In genomic region chr11:75814369-75814685, GRCh38 we compare ENCODE assay signal across 8 cellular contexts. TPM values are rescaled to one million over a fixed set of nuclear protein-coding genes. Genes with fewer than 3 reads are reported as not detected.
A peak's percentile ranks its signal among the peaks of the same experiment; 100 is the strongest.
DNase-seq lines count a peak whose midpoint lies in the region; ATAC-seq and TF ChIP-seq lines count a peak whose summit lies in the region.

No MANE protein-coding gene starts in this region.

- peak overlapping the region; percentile 63 for H3K4me3 ChIP-seq in WERI-Rb-1 (ENCODE audit: low read depth, low read length)
- peak overlapping the region; percentile 67 for H3K4me3 ChIP-seq in right cardiac atrium (ENCODE audit: low read length)
- H3K4me3 ChIP-seq in spleen, result peak overlapping the region; percentile 69 to 96 (median 94)

- WGBS in right cardiac atrium, result under 1% methylated on average over 13 of the region's 13 CpGs
- 0 to 1% (median 1%) methylated on average over 9 to 13 of the region's 13 CpGs for WGBS in spleen, 5 donors

- DNase-seq in WERI-Rb-1 (no peak), right cardiac atrium (no peak), spleen (no peak), hippocampal formation (lab: John Stamatoyannopoulos, UW) (no peak), NCI-H1694 treated with DMSO at 0.1 percent for 48 hours (lab: John Stamatoyannopoulos, UW) (no peak)

- H3K9me3 ChIP-seq in WERI-Rb-1 (ENCODE audit: severe bottlenecking) (no peaks in the 10 kb centered on the region), right cardiac atrium (ENCODE audit: control insufficient read depth, low read length) (no peaks in the 10 kb centered on the region), spleen (no peaks in the 10 kb centered on the region)

- H3K27me3 ChIP-seq in WERI-Rb-1 (ENCODE audit: insufficient read depth, low read depth, severe bottlenecking), result no peaks in the 10 kb centered on the region
- no peaks in the 10 kb centered on the region for H3K27me3 ChIP-seq in right cardiac atrium (ENCODE audit: control insufficient read depth, insufficient read depth)
- no peaks in the 10 kb centered on the region for H3K27me3 ChIP-seq in spleen (replicated peaks in 1 of 7)

- H3K4me1 ChIP-seq in right cardiac atrium (ENCODE audit: control insufficient read depth, insufficient read depth, low read length), result peaks cover 8% of the 10 kb centered on the region
- peaks cover 19 to 72% (median 53%) of the 10 kb centered on the region in 6 donors for H3K4me1 ChIP-seq in spleen

- H3K27ac ChIP-seq in C4-2B, result peak overlapping the region; percentile 68
- H3K27ac ChIP-seq in WERI-Rb-1, result peak overlapping the region; percentile 85
- peak overlapping the region; percentile 87 for H3K27ac ChIP-seq in right cardiac atrium (ENCODE audit: low read length)
- H3K27ac ChIP-seq in spleen, result peak overlapping the region; percentile 93 to 99 (median 96)

- TF ChIP-seq CTCF in C4-2B (conservative IDR thresholded peaks at IDR 0.05) (no peak), WERI-Rb-1 (IDR thresholded peaks at IDR 0.05; ENCODE audit: low read depth, low read length) (no peak), spleen (IDR thresholded peaks at IDR 0.05 in 8 of 11, conservative IDR thresholded peaks at IDR 0.05 in 3 of 11) (no peak)

- peaks cover 4% of the 10 kb centered on the region for H3K36me3 ChIP-seq in WERI-Rb-1
- H3K36me3 ChIP-seq in spleen, result no peaks in the 10 kb centered on the region

- intact Hi-C loops in right cardiac atrium (cut with DNase I), result no loop called here
- intact Hi-C loops in spleen (cut with DNase I; ENCODE audit: low total_unique reads), result no loop called here

- ATAC-seq in GM19035 (IDR thresholded peaks at IDR 0.05; ENCODE audit: unreplicated experiment) (peak; percentile 25), HG03175 (IDR thresholded peaks at IDR 0.05; ENCODE audit: unreplicated experiment) (peak; percentile 29), right cardiac atrium (no peak)

- TF ChIP-seq POLR2A in spleen (IDR thresholded peaks at IDR 0.05), result no peak

RNA-seq across cellular contexts. Expression of gene UVRAG, which starts 0.7 kb away (rescaled TPM):
- total RNA-seq in right cardiac atrium (10 to 100 TPM; 12.6 to 18.5 (median 14.0) TPM), spleen (10 to 100 TPM; 35.0 to 80.8 (median 58.8) TPM)
- polyA plus RNA-seq in right cardiac atrium (5.5 TPM), spleen (10 to 100 TPM; 13.8 to 15.7 (median 14.8) TPM)

RNA-seq across cellular contexts. Expression of gene DGAT2, which starts 45.7 kb away (rescaled TPM):
- total RNA-seq in right cardiac atrium (10 to 100 TPM in 2 of 4 donors, 1 to 10 TPM in 2; 5.7 to 18.0 (median 10.4) TPM), spleen (10 to 100 TPM; 14.1 to 71.7 (median 22.5) TPM)
- polyA plus RNA-seq in right cardiac atrium (23.4 TPM), spleen (1 to 10 TPM; 3.5 to 9.5 (median 6.4) TPM)

Comparison
In these comparisons a context has a peak if more than half of its experiments do, and no peak if none do; other contexts are left out.
1. ATAC-seq: peak in GM19035 (single experiment) and HG03175 (single experiment); none in right cardiac atrium (0 of 2).
2. Peak in every context shown above with its lines, with median percentiles within 50 percentile points of each other: H3K27ac ChIP-seq and H3K4me3 ChIP-seq.